Comparison of ENCODE assay signal across 10 cellular contexts in the genomic region with DNA sequence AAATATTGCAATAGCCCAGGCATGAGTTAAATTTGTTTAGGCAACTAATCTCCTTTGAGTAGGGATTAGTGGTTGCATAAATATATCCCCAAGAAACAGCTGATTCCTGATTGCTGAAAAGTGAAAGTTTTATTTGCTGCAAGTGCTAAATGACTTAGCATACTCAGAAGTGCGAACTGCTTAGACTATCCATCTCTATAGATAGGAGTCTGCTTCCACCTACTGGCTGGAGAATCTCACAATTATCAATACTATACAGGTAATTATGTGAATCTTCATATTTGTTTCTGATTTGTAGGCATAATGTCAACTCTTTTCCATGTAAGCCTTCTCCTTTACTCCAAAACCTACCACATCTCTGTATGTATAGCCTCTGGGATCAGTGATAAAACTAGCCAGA.
DNase-seq lines count a peak whose midpoint lies in the region; ATAC-seq and TF ChIP-seq lines count a peak whose summit lies in the region.
"Had no signal": no experiment of that assay in that cellular context is flagged by ENCODE, and none has a peak within 500 bp of the region (broad histone marks: within the 10 kb centered on the region; RNA-seq: fewer than 3 reads in every experiment).

No MANE protein-coding gene starts in this region.

- DNase-seq in MV-4-11 (lab: John Stamatoyannopoulos, UW), result peak; percentile 8
- peak; percentile 4 to 62 for DNase-seq in T47D (ENCODE audit: low read depth in 1 of 2, low spot score in 1 of 2)
- peak; percentile 41 for DNase-seq in left kidney (ENCODE audit: low read depth, low spot score)
- DNase-seq in activated naive CD4-positive, alpha-beta T cell treated with anti-CD3 and anti-CD28 coated beads, Interleukin-2, amount 50 U/mL, for 16 hours, result no peak
- no peak for DNase-seq in NCI-H187 treated with DMSO at 0.1 percent for 48 hours (lab: John Stamatoyannopoulos, UW)
- DNase-seq in AG08396 (ENCODE audit: low spot score), result no peak
- DNase-seq: esophagus squamous epithelium; stimulated activated CD4-positive, alpha-beta T cell treated with anti-CD3 and anti-CD28 coated beads, Interleukin-2, amount 100 ng/mL, for 24 hours had no signal

- no peak for ATAC-seq in HG02870 (IDR thresholded peaks at IDR 0.05; ENCODE audit: unreplicated experiment)

- TF ChIP-seq CTCF in C4-2B (conservative IDR thresholded peaks at IDR 0.05), result peak; percentile 80

- H3K27ac ChIP-seq in C4-2B, result no peak overlapping the region
- H3K27ac ChIP-seq: esophagus squamous epithelium had no signal

- in situ Hi-C loops in T47D (cut with HindIII; ENCODE audit: low pct_unique_long_range_greater_than_20kb, low sequenced_read_pairs), result no loop called here

Comparison
In these comparisons a context has a peak if more than half of its experiments do, and no peak if none do; other contexts are left out.
1. DNase-seq: peak in MV-4-11 (single experiment), T47D (2 of 2) and left kidney (single experiment); none in activated naive CD4-positive, alpha-beta T cell treated with anti-CD3 and anti-CD28 coated beads, Interleukin-2, amount 50 U/mL, for 16 hours (single experiment), NCI-H187 treated with DMSO at 0.1 percent for 48 hours (single experiment) and AG08396 (single experiment).